In the genomic region with DNA sequence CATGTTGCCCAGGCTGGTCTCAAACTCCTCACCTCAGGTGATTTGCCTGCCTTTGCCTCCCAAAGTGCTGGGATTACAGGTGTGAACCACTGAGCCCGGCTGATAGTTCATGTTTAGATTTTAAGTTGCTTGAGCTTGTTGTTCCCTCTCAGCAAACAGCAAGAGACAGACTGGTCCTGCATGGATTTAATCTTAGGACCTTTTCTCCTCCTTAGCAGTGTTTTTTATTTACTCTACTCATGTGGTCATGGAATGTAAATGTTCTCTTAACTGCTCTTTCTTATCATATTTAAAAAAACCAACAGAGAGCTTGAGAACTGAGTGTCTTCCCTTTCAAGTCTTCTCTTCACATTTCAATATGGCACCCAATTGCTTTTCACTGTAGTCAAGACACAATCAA, we compare ENCODE assay signal across 28 cellular contexts.
"Had no signal": no experiment of that assay in that cellular context is flagged by ENCODE, and none has a peak within 500 bp of the region (broad histone marks: within the 10 kb centered on the region; RNA-seq: fewer than 3 reads in every experiment).

No MANE protein-coding gene starts in this region.

- H3K36me3 Mint-ChIP-seq: immature natural killer cell; natural killer cell treated with Interleukin-12 subunit alpha and Interleukin-12 subunit beta and Interleukin-15 and Interleukin-18, amount 100 ng/mL, for 72 hours had no signal

- DNase-seq: effector memory CD8-positive, alpha-beta T cell; erythroblast; esophagus squamous epithelium; hypothalamus; immature natural killer cell; islet precursor cell; kidney glomerular epithelial cell; left colon; left ventricle myocardium inferior; lower lobe of right lung; stimulated activated CD4-positive, alpha-beta T cell treated with anti-CD3 and anti-CD28 coated beads, Interleukin-12 subunit alpha, Interleukin-12 subunit beta, amount 100 ng/mL, for 4 hours; stimulated activated CD4-positive, alpha-beta T cell treated with anti-CD3 and anti-CD28 coated beads, Interleukin-1b, Interleukin-23, amount 100 ng/mL, for 48 hours; stimulated activated CD4-positive, alpha-beta T cell treated with anti-CD3 and anti-CD28 coated beads, Interleukin-4, amount 100 ng/mL, for 1 hour; stimulated activated CD8-positive, alpha-beta memory T cell treated with anti-CD3 and anti-CD28 coated beads, Interleukin-4, amount 100 ng/mL, for 48 hours; stimulated activated naive CD4-positive, alpha-beta T cell; stimulated activated naive CD8-positive, alpha-beta T cell treated with anti-CD3 and anti-CD28 coated beads, Interleukin-15, amount 100 ng/mL, for 72 hours; transverse colon; upper lobe of right lung; uterus had no signal

- H3K9me3 Mint-ChIP-seq: effector memory CD8-positive, alpha-beta T cell; immature natural killer cell; natural killer cell treated with Interleukin-12 subunit alpha and Interleukin-12 subunit beta and Interleukin-15 and Interleukin-18, amount 100 ng/mL, for 72 hours; neural crest cell; stimulated activated naive CD8-positive, alpha-beta T cell treated with anti-CD3 and anti-CD28 coated beads, Interleukin-15, amount 100 ng/mL, for 72 hours had no signal

- H3K4me1 Mint-ChIP-seq: immature natural killer cell; stimulated activated naive CD8-positive, alpha-beta T cell treated with anti-CD3 and anti-CD28 coated beads, Interleukin-15, amount 100 ng/mL, for 72 hours had no signal

- H3K27me3 Mint-ChIP-seq: progenitor cell of endocrine pancreas; stimulated activated naive CD8-positive, alpha-beta T cell treated with anti-CD3 and anti-CD28 coated beads, Interleukin-15, amount 100 ng/mL, for 72 hours had no signal

- H3K27ac Mint-ChIP-seq: effector memory CD8-positive, alpha-beta T cell; immature natural killer cell; natural killer cell treated with Interleukin-12 subunit alpha and Interleukin-12 subunit beta and Interleukin-15 and Interleukin-18, amount 100 ng/mL, for 72 hours; progenitor cell of endocrine pancreas; stimulated activated naive CD8-positive, alpha-beta T cell treated with anti-CD3 and anti-CD28 coated beads, Interleukin-15, amount 100 ng/mL, for 72 hours had no signal

- H3K4me3 Mint-ChIP-seq: effector memory CD8-positive, alpha-beta T cell; immature natural killer cell; natural killer cell treated with Interleukin-12 subunit alpha and Interleukin-12 subunit beta and Interleukin-15 and Interleukin-18, amount 100 ng/mL, for 72 hours; neural crest cell; stimulated activated naive CD8-positive, alpha-beta T cell treated with anti-CD3 and anti-CD28 coated beads, Interleukin-15, amount 100 ng/mL, for 72 hours had no signal

- ATAC-seq: effector memory CD8-positive, alpha-beta T cell; left colon; lower lobe of right lung; natural killer cell treated with Interleukin-12 subunit alpha and Interleukin-12 subunit beta and Interleukin-15 and Interleukin-18, amount 100 ng/mL, for 72 hours; sciatic nerve; stimulated activated naive CD8-positive, alpha-beta T cell treated with anti-CD3 and anti-CD28 coated beads, Interleukin-15, amount 100 ng/mL, for 72 hours; upper lobe of right lung had no signal

- H3K27ac ChIP-seq: coronary artery, esophagus squamous epithelium, left ventricle myocardium inferior, lower lobe of right lung, neutrophil, parathyroid adenoma, right atrium auricular region, suprapubic skin, transverse colon, upper lobe of right lung, uterus had no signal
